In the genomic region with DNA sequence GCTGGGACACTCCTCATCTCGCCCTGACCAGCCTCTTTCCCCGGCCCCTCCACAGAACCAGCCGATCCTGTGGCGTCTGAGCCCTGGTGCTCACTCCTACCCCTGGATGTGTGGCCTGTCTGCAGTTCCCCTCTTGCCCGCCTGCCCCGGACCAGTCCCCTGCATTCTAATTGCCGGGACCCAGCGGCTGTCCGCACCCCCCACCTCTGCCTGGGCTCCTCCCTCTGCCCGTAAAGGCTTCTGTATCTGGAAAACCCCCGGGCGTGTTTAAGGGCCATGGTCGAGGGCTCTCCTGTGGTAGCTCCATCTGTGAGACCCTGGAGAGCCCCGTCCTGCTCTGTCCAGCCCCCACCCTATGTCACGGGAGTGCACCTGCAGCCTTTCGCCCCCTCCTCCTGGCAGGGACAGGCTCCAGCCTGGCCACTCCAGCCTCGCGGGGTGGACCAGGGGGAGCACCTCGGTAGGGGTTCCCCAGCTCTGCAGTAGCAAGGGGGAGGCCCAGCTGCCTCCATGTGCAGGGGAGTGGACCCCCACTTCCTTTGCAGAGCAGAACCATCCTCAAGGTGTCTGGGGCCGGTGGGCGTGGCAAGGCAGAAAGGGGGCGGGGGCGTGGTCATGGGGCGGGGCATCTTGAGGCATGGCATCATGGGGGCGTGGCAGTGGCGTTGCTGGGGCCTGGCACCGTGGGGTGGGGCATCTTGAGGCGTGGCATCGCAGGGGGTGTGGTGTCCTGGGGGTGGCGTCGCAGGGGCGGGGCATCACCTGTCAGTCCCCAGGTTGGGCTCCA, we compare ENCODE assay signal across 9 cellular contexts.
DNase-seq lines count a peak whose midpoint lies in the region; ATAC-seq, FAIRE-seq and TF ChIP-seq lines count a peak whose summit lies in the region.
"Had no signal": no experiment of that assay in that cellular context is flagged by ENCODE, and none has a peak within 500 bp of the region (broad histone marks: within the 10 kb centered on the region; RNA-seq: fewer than 3 reads in every experiment).

No MANE protein-coding gene starts in this region.

- TF ChIP-seq RAD21 in K562 (CRISPR knock-in tag; conservative IDR thresholded peaks at IDR 0.05 in 1 of 2, IDR thresholded peaks at IDR 0.05 in 1 of 2) = no peak

- H3K36me3 Mint-ChIP-seq in stimulated activated memory B cell treated with anti-CD40 and anti-IgM and Interleukin-4, amounts not matched to agents 10 μg/mL and 1 μg/mL and 100 μg/mL, for 72 hours = no peaks in the 10 kb centered on the region

- in situ Hi-C loops in K562 (cut with MboI) = no loop called here

- H3K9me3 Mint-ChIP-seq in stimulated activated memory B cell treated with anti-CD40 and anti-IgM and Interleukin-4, amounts not matched to agents 10 μg/mL and 1 μg/mL and 100 μg/mL, for 72 hours = no peaks in the 10 kb centered on the region

- no peak overlapping the region for H3K9ac ChIP-seq in K562 (ENCODE audit: insufficient read depth in 1 of 2, low read depth in 2 of 2, low read length in 2 of 2)

- no peak overlapping the region for H3K27ac Mint-ChIP-seq in stimulated activated memory B cell treated with anti-CD40 and anti-IgM and Interleukin-4, amounts not matched to agents 10 μg/mL and 1 μg/mL and 100 μg/mL, for 72 hours

- peaks cover 0 to 17% of the 10 kb centered on the region in 2 experiments; a peak in 2 of 5 replicates for H3K4me1 ChIP-seq in K562 (replicated peaks in 1 of 2; ENCODE audit: control insufficient read depth in 2 of 2, insufficient read depth in 2 of 2, low read length in 2 of 2)

- TF ChIP-seq POLR2A in K562 (conservative IDR thresholded peaks at IDR 0.05) = no peak

- peak; percentile 7 for DNase-seq in activated CD4-positive, alpha-beta T cell treated with anti-CD3 and anti-CD28 coated beads for 1 hour
- DNase-seq in activated CD4-positive, alpha-beta T cell treated with anti-CD3 and anti-CD28 coated beads, Interleukin-2, amount 50 U/mL, for 1 hour = no peak
- DNase-seq in Jurkat, Clone E6-1 (ENCODE audit: low read depth, low spot score) = peak; percentile 39
- DNase-seq in K562 (ENCODE audit: extremely low read depth in 1 of 4, low spot score in 3 of 4) = peak; percentile 18 to 82 (median 62)
- no peak for DNase-seq in kidney tubule cell (ENCODE audit: low spot score)
- DNase-seq in anterior cingulate cortex (lab: John Stamatoyannopoulos, UW) = no peak
- DNase-seq: effector memory CD4-positive, alpha-beta T cell had no signal

- no peak for TF ChIP-seq CTCF in K562 (IDR thresholded peaks at IDR 0.05 in 2 of 3, conservative IDR thresholded peaks at IDR 0.05 in 1 of 3; ENCODE audit: insufficient read depth in 2 of 3, low read depth in 1 of 3, low read length in 3 of 3)

- H3K27me3 Mint-ChIP-seq in stimulated activated memory B cell treated with anti-CD40 and anti-IgM and Interleukin-4, amounts not matched to agents 10 μg/mL and 1 μg/mL and 100 μg/mL, for 72 hours = no peaks in the 10 kb centered on the region

- no peak overlapping the region for H3K4me3 Mint-ChIP-seq in stimulated activated memory B cell treated with anti-CD40 and anti-IgM and Interleukin-4, amounts not matched to agents 10 μg/mL and 1 μg/mL and 100 μg/mL, for 72 hours

- H3K36me3 ChIP-seq in K562 (ENCODE audit: control insufficient read depth, insufficient read depth, low read length) = no peaks in the 10 kb centered on the region

- H4K20me1 ChIP-seq in K562 (replicated peaks; ENCODE audit: control insufficient read depth, insufficient read depth, low read length) = no peaks in the 10 kb centered on the region

- H2AFZ ChIP-seq in K562 (ENCODE audit: low read depth, low read length) = no peak overlapping the region

- ATAC-seq in K562 (peak; percentile 77), HG02798 (IDR thresholded peaks at IDR 0.05; ENCODE audit: poor library complexity, unreplicated experiment) (no peak)
- peak; percentile 42 for ATAC-seq in stimulated activated memory B cell treated with anti-CD40 and anti-IgM and Interleukin-4, amounts not matched to agents 10 μg/mL and 1 μg/mL and 100 μg/mL, for 72 hours

- WGBS in K562 (ENCODE audit: insufficient coverage, low coverage, missing lambda C conversion rate) = 14% methylated on average over 8 of the region's 32 CpGs

- H3K4me3 ChIP-seq in Jurkat, Clone E6-1 (ENCODE audit: low read length) = no peak overlapping the region
- no peak overlapping the region for H3K4me3 ChIP-seq in K562

- no peak overlapping the region for H3K27ac ChIP-seq in K562 (ENCODE audit: extremely low read depth, low read depth, low read length)

- H3K27me3 ChIP-seq in K562 (ENCODE audit: control insufficient read depth in 2 of 2, insufficient read depth in 2 of 2, low read length in 2 of 2) = peaks cover 0 to 43% of the 10 kb centered on the region in 2 experiments; a peak in 4 of 5 replicates

- no peaks in the 10 kb centered on the region for H3K4me1 Mint-ChIP-seq in stimulated activated memory B cell treated with anti-CD40 and anti-IgM and Interleukin-4, amounts not matched to agents 10 μg/mL and 1 μg/mL and 100 μg/mL, for 72 hours

- H3K79me2 ChIP-seq in K562 (ENCODE audit: control insufficient read depth, insufficient read depth, low read length) = no peaks in the 10 kb centered on the region

- H3K4me2 ChIP-seq in K562 (ENCODE audit: insufficient read depth, low read length) = no peak overlapping the region

- TF ChIP-seq EP300 in K562 (IDR thresholded peaks at IDR 0.05; ENCODE audit: low read length) = no peak

- intact Hi-C loops in K562 (cut with micrococcal nuclease) = no loop called here

- POLR2A ChIA-PET in K562 (lab: Yijun Ruan, JAX) = no interaction called here

- no peaks in the 10 kb centered on the region for H3K9me1 ChIP-seq in K562 (ENCODE audit: control insufficient read depth, insufficient read depth, low read length)

- H3K9me3 ChIP-seq in K562 (replicated peaks; ENCODE audit: control insufficient read depth, insufficient read depth, low read depth, low read length) = no peaks in the 10 kb centered on the region

- FAIRE-seq in K562 (lab: Jason Lieb, UNC) = no peak

- BruUV-seq in K562 (replicated peaks; lab: Mats Ljungman, UMichigan) = no TSS peak

- CTCF ChIA-PET in K562 (lab: Yijun Ruan, JAX; ENCODE audit: low intra/inter-chr PET ratio) = no interaction called here

TF ChIP-seq in K562, 482 proteins besides CTCF, POLR2A, EP300 and RAD21 (continues in another document):
- TF ChIP-seq, protein P1, sequence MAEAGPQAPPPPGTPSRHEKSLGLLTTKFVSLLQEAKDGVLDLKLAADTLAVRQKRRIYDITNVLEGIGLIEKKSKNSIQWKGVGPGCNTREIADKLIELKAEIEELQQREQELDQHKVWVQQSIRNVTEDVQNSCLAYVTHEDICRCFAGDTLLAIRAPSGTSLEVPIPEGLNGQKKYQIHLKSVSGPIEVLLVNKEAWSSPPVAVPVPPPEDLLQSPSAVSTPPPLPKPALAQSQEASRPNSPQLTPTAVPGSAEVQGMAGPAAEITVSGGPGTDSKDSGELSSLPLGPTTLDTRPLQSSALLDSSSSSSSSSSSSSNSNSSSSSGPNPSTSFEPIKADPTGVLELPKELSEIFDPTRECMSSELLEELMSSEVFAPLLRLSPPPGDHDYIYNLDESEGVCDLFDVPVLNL (CRISPR knock-in tag; IDR thresholded peaks at IDR 0.05; ENCODE audit: low read depth) = no peak

Comparison
In these comparisons a context has a peak if more than half of its experiments do, and no peak if none do; other contexts are left out.
1. DNase-seq: peak in activated CD4-positive, alpha-beta T cell treated with anti-CD3 and anti-CD28 coated beads for 1 hour (single experiment), Jurkat, Clone E6-1 (single experiment) and K562 (4 of 4); none in activated CD4-positive, alpha-beta T cell treated with anti-CD3 and anti-CD28 coated beads, Interleukin-2, amount 50 U/mL, for 1 hour (single experiment), kidney tubule cell (single experiment) and anterior cingulate cortex (0 of 58).